39 cellular contexts compared by ENCODE assay signal in the genomic region with DNA sequence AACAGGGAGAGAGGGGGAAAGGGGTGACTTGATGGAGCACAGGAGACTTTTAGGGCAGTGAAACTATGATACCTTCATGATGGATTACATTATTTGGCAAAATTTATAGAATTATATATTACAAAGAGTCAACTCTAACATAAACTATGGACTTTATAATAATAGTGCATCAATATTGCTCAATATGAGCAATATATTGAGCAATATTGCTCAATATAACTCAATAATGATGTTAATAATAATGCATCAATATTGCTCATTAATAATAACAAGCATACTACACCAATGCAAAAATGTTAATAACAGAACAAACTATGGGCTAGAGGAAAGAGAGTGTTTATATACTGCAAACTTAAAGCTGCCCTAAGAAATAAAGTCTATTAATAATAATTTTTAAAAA. TPM values are rescaled to one million over a fixed set of nuclear protein-coding genes. Genes with fewer than 3 reads are reported as not detected.
"Had no signal": no experiment of that assay in that cellular context is flagged by ENCODE, and none has a peak within 500 bp of the region (broad histone marks: within the 10 kb centered on the region; RNA-seq: fewer than 3 reads in every experiment).

No MANE protein-coding gene starts in this region.

- H3K9me3 ChIP-seq: MG63 had no signal

- H3K4me3 ChIP-seq: MG63 had no signal

- H3K36me3 ChIP-seq: MG63 had no signal

- DNase-seq: Karpas-422, Kasumi-1, MG63, MM.1S, MV-4-11, NCI-H1048, NCI-H1092, NCI-H1092 treated with DMSO at 0.1 percent for 48 hours, NCI-H1105, NCI-H1105 treated with DMSO at 0.1 percent for 48 hours, NCI-H1417, NCI-H1417 treated with DMSO at 0.1 percent for 48 hours, NCI-H1436, NCI-H1436 treated with DMSO at 0.1 percent for 48 hours, NCI-H146, NCI-H1694, NCI-H1694 treated with DMSO at 0.1 percent for 48 hours, NCI-H187, NCI-H187 treated with DMSO at 0.1 percent for 48 hours, NCI-H1930, NCI-H2029, NCI-H2029 treated with DMSO at 0.1 percent for 48 hours, NCI-H2081, NCI-H2081 treated with DMSO at 0.1 percent for 48 hours, NCI-H2107, NCI-H2171, NCI-H2171 treated with DMSO at 0.1 percent for 48 hours, NCI-H2227 treated with DMSO at 0.1 percent for 48 hours, NCI-H226, NCI-H345, NCI-H446, NCI-H446 treated with DMSO at 0.1 percent for 48 hours, NCI-H510A, NCI-H510A treated with DMSO at 0.1 percent for 48 hours, NCI-H524 had no signal

RNA-seq across cellular contexts. Expression of gene UNC80, which starts 3.1 kb away (rescaled TPM):
- total RNA-seq: LHCN-M2, M059J, MCF 10A, NCI-H460 had no signal
